Comparison of ENCODE assay signal across 8 cellular contexts in genomic region chr11:35144811-35145210, GRCh38. TPM values are rescaled to one million over a fixed set of nuclear protein-coding genes. Genes with fewer than 3 reads are reported as not detected.
DNase-seq lines count a peak whose midpoint lies in the region; ATAC-seq and TF ChIP-seq lines count a peak whose summit lies in the region.
"Had no signal": no experiment of that assay in that cellular context is flagged by ENCODE, and none has a peak within 500 bp of the region (broad histone marks: within the 10 kb centered on the region; RNA-seq: fewer than 3 reads in every experiment).

No MANE protein-coding gene starts in this region.

- H3K9me3 Mint-ChIP-seq in central memory CD8-positive, alpha-beta T cell = no peaks in the 10 kb centered on the region

- DNase-seq in GM12864 (ENCODE audit: low read depth) (no peak), NB4 (ENCODE audit: low read depth) (peak; percentile 30), osteoblast (ENCODE audit: insufficient read length, low spot score, missing footprints) (no peak), NCI-H1417 treated with DMSO at 0.1 percent for 48 hours (lab: John Stamatoyannopoulos, UW) (no peak)
- no peak for DNase-seq in central memory CD8-positive, alpha-beta T cell (ENCODE audit: low spot score in 2 of 2)

- peaks cover 71% of the 10 kb centered on the region for H4K20me1 ChIP-seq in osteoblast (ENCODE audit: insufficient read depth, low read length)

- H3K4me3 ChIP-seq in GM12864 (ENCODE audit: low read depth, low read length) (peak overlapping the region; percentile 22; the same call in 1 of the 2 replicates), NB4 (ENCODE audit: low read depth, low read length) (peak overlapping the region; percentile 23), osteoblast (ENCODE audit: insufficient read depth, low read length) (peak overlapping the region; percentile 24)

- peaks cover 88% of the 10 kb centered on the region for H3K36me3 Mint-ChIP-seq in central memory CD8-positive, alpha-beta T cell (ENCODE audit: insufficient read depth)

- H3K27ac Mint-ChIP-seq in central memory CD8-positive, alpha-beta T cell (ENCODE audit: low read depth) = peak overlapping the region; percentile 94

- TF ChIP-seq CTCF in GM12864 (IDR thresholded peaks at IDR 0.05; ENCODE audit: low read depth, low read length, missing control alignments) (no peak), NB4 (IDR thresholded peaks at IDR 0.05; ENCODE audit: low read depth, low read length) (no peak), osteoblast (IDR thresholded peaks at IDR 0.05; ENCODE audit: extremely low read depth, low read depth, low read length) (no peak)

- peaks cover 97% of the 10 kb centered on the region for H3K79me2 ChIP-seq in osteoblast (ENCODE audit: insufficient read depth, low read length)

- H3K27me3 Mint-ChIP-seq in central memory CD8-positive, alpha-beta T cell = no peaks in the 10 kb centered on the region

- peak overlapping the region; percentile 87 for H3K4me3 Mint-ChIP-seq in central memory CD8-positive, alpha-beta T cell

- peak overlapping the region; percentile 83 for H3K27ac ChIP-seq in osteoblast (ENCODE audit: low read depth, low read length)

- H3K4me2 ChIP-seq in osteoblast (ENCODE audit: insufficient read depth, low read length) = peak overlapping the region; percentile 89

- TF ChIP-seq POLR2A in NB4 (IDR thresholded peaks at IDR 0.05; ENCODE audit: extremely low read depth, insufficient read length) (no peak), GM18505 (IDR thresholded peaks at IDR 0.05; ENCODE audit: borderline replicate concordance, extremely low read depth, insufficient read depth, insufficient read length) (no peak)

- peaks cover 89% of the 10 kb centered on the region for H3K4me1 Mint-ChIP-seq in central memory CD8-positive, alpha-beta T cell

- peaks cover 64% of the 10 kb centered on the region for H3K4me1 ChIP-seq in osteoblast (ENCODE audit: insufficient read depth, low read length)

- no peak for ATAC-seq in central memory CD8-positive, alpha-beta T cell (replicated peaks; ENCODE audit: extremely low read depth, poor library complexity, severe bottlenecking)
- ATAC-seq in GM21526 (IDR thresholded peaks at IDR 0.05; ENCODE audit: low FRiP score, unreplicated experiment) (no peak), GM18505 (IDR thresholded peaks at IDR 0.05; ENCODE audit: unreplicated experiment) (no peak)

- H2AFZ ChIP-seq in osteoblast (ENCODE audit: low read length) = no peak overlapping the region

- peaks cover 35% of the 10 kb centered on the region for H3K36me3 ChIP-seq in osteoblast (ENCODE audit: insufficient read depth, low read length)
- H3K36me3 ChIP-seq: esophagus muscularis mucosa had no signal

- H3K9me3 ChIP-seq in osteoblast (ENCODE audit: low read depth, low read length) = no peaks in the 10 kb centered on the region
- H3K9me3 ChIP-seq: esophagus muscularis mucosa had no signal

- H3K27me3 ChIP-seq in osteoblast (ENCODE audit: insufficient read depth, low read length) = no peaks in the 10 kb centered on the region
- H3K27me3 ChIP-seq: esophagus muscularis mucosa had no signal

RNA-seq across cellular contexts. Expression of gene CD44, which starts 5.8 kb away (rescaled TPM):
- total RNA-seq in osteoblast = 238 and 268 TPM in 2 replicates
